In genomic region chr10:103673616-103674015, GRCh38 we compare ENCODE assay signal across 19 cellular contexts.
"Had no signal": no experiment of that assay in that cellular context is flagged by ENCODE, and none has a peak within 500 bp of the region (broad histone marks: within the 10 kb centered on the region; RNA-seq: fewer than 3 reads in every experiment).

No MANE protein-coding gene starts in this region.

- H3K36me3 Mint-ChIP-seq: activated naive CD4-positive, alpha-beta T cell treated with anti-CD3 and anti-CD28 coated beads, Interleukin-2, amount 10 ng/mL, durations not matched to agents 7 days and 5 days; immature natural killer cell had no signal

- H3K4me3 Mint-ChIP-seq: activated CD4-positive, alpha-beta memory T cell treated with anti-CD3 and anti-CD28 coated beads, Interleukin-2, amount 10 ng/mL, durations not matched to agents 7 days and 5 days; activated CD4-positive, alpha-beta T cell treated with anti-CD3 and anti-CD28 coated beads, Interleukin-2, amount 10 ng/mL, durations not matched to agents 24 days and 14 days; activated naive CD4-positive, alpha-beta T cell treated with anti-CD3 and anti-CD28 coated beads, Interleukin-2, amount 10 ng/mL, durations not matched to agents 7 days and 5 days; dendritic cell treated with granulocyte-macrophage colony-stimulating factor and Interleukin-4, amounts not matched to agents 40 ng/mL and 50 ng/mL, for 4 days; immature natural killer cell had no signal

- H3K9me3 Mint-ChIP-seq: activated CD4-positive, alpha-beta memory T cell treated with anti-CD3 and anti-CD28 coated beads, Interleukin-2, amount 10 ng/mL, durations not matched to agents 7 days and 5 days; activated CD4-positive, alpha-beta T cell treated with anti-CD3 and anti-CD28 coated beads, Interleukin-2, amount 10 ng/mL, durations not matched to agents 24 days and 14 days; activated naive CD4-positive, alpha-beta T cell treated with anti-CD3 and anti-CD28 coated beads, Interleukin-2, amount 10 ng/mL, durations not matched to agents 7 days and 5 days; dendritic cell treated with granulocyte-macrophage colony-stimulating factor and Interleukin-4, amounts not matched to agents 40 ng/mL and 50 ng/mL, for 4 days; immature natural killer cell had no signal

- DNase-seq: activated CD4-positive, alpha-beta memory T cell treated with anti-CD3 and anti-CD28 coated beads, Interleukin-2, amount 10 ng/mL, durations not matched to agents 7 days and 5 days; activated CD4-positive, alpha-beta T cell treated with anti-CD3 and anti-CD28 coated beads, Interleukin-2, amount 10 ng/mL, durations not matched to agents 24 days and 14 days; activated effector memory CD4-positive, alpha-beta T cell treated with anti-CD3 and anti-CD28 coated beads, Interleukin-2, amount 50 U/mL, for 16 hours; activated naive CD4-positive, alpha-beta T cell treated with anti-CD3 and anti-CD28 coated beads, Interleukin-2, amount 10 ng/mL, durations not matched to agents 7 days and 5 days; effector CD8-positive, alpha-beta T cell; erythroblast; foreskin keratinocyte; immature natural killer cell; kidney glomerular epithelial cell; left lung; mammary epithelial cell; spleen; stimulated activated CD4-positive, alpha-beta T cell treated with anti-CD3 and anti-CD28 coated beads, Interleukin-4, amount 100 ng/mL, for 1 hour; stimulated activated naive CD4-positive, alpha-beta T cell; SW 1271; thyroid gland had no signal

- H3K4me3 ChIP-seq: hepatocyte, left lung, spleen, thyroid gland had no signal

- H3K9me3 ChIP-seq: left lung, spleen, thyroid gland had no signal

- H3K36me3 ChIP-seq: left lung, spleen, thyroid gland had no signal

- H3K4me2 ChIP-seq: hepatocyte had no signal

- ATAC-seq: foreskin keratinocyte, left lung had no signal

- H3K27ac Mint-ChIP-seq: activated CD4-positive, alpha-beta memory T cell treated with anti-CD3 and anti-CD28 coated beads, Interleukin-2, amount 10 ng/mL, durations not matched to agents 7 days and 5 days; activated CD4-positive, alpha-beta T cell treated with anti-CD3 and anti-CD28 coated beads, Interleukin-2, amount 10 ng/mL, durations not matched to agents 24 days and 14 days; activated naive CD4-positive, alpha-beta T cell treated with anti-CD3 and anti-CD28 coated beads, Interleukin-2, amount 10 ng/mL, durations not matched to agents 7 days and 5 days; dendritic cell treated with granulocyte-macrophage colony-stimulating factor and Interleukin-4, amounts not matched to agents 40 ng/mL and 50 ng/mL, for 4 days; progenitor cell of endocrine pancreas had no signal

- H3K27me3 ChIP-seq: foreskin keratinocyte, hepatocyte, left lung, thyroid gland had no signal

- H3K27ac ChIP-seq: hepatocyte, left lung, thyroid gland had no signal

- H3K27me3 Mint-ChIP-seq: activated CD4-positive, alpha-beta memory T cell treated with anti-CD3 and anti-CD28 coated beads, Interleukin-2, amount 10 ng/mL, durations not matched to agents 7 days and 5 days; activated CD4-positive, alpha-beta T cell treated with anti-CD3 and anti-CD28 coated beads, Interleukin-2, amount 10 ng/mL, durations not matched to agents 24 days and 14 days; activated naive CD4-positive, alpha-beta T cell treated with anti-CD3 and anti-CD28 coated beads, Interleukin-2, amount 10 ng/mL, durations not matched to agents 7 days and 5 days; progenitor cell of endocrine pancreas had no signal
